ENCODE assay signal across 7 cellular contexts in the genomic region with DNA sequence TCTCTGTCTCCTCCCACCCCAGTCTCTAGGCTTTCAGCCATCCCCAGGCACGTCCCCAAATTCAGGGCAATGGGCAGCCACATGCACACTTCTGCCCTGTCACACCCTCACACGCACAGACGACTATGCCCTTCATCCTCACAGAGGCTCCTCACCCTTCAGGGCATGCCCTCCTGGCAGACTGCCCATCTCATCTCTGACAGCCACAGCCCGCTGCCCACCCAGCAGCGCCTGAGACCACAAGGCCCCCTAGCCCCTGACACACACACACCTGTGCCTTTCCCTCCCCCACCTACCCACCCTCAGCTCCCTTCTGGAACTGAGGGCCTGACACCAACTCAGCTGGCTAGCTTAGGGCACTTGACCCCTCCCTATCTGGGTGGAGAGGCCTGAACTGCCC.
"Had no signal": no experiment of that assay in that cellular context is flagged by ENCODE, and none has a peak within 500 bp of the region (broad histone marks: within the 10 kb centered on the region; RNA-seq: fewer than 3 reads in every experiment).

No MANE protein-coding gene starts in this region.

- H3K4me2 ChIP-seq: GM23338 had no signal

- DNase-seq: H9, HCEC 1CT, IMR-90 had no signal

- H3K27ac Mint-ChIP-seq: GM23338, H9 had no signal

- H3K4me3 Mint-ChIP-seq: GM23338, H9 had no signal

- H2AFZ ChIP-seq: GM23338 had no signal

- FAIRE-seq: H1, H54, HTR-8/SVneo had no signal

- ATAC-seq: GM23338 had no signal

- H3K4me1 Mint-ChIP-seq: GM23338, H9 had no signal

- H3K9me3 Mint-ChIP-seq: GM23338, H9 had no signal

- H3K4me3 ChIP-seq: GM23338 had no signal
